14 cellular contexts compared by ENCODE assay signal in genomic region chr3:115713247-115713646, GRCh38.
DNase-seq lines count a peak whose midpoint lies in the region; ATAC-seq, FAIRE-seq and TF ChIP-seq lines count a peak whose summit lies in the region.
"Had no signal": no experiment of that assay in that cellular context is flagged by ENCODE, and none has a peak within 500 bp of the region (broad histone marks: within the 10 kb centered on the region; RNA-seq: fewer than 3 reads in every experiment).

No MANE protein-coding gene starts in this region.

- no peak overlapping the region for H3K4me3 Mint-ChIP-seq in astrocyte (ENCODE audit: unreplicated experiment)
- H3K4me3 Mint-ChIP-seq in type B pancreatic cell = no peak overlapping the region
- H3K4me3 Mint-ChIP-seq: H9 had no signal

- H3K9me3 ChIP-seq in HEK293 (ENCODE audit: control insufficient read depth, insufficient read depth, low read depth, low read length) = no peaks in the 10 kb centered on the region
- H3K9me3 ChIP-seq in astrocyte (ENCODE audit: insufficient read depth, low read depth, low read length) = no peaks in the 10 kb centered on the region
- no peaks in the 10 kb centered on the region for H3K9me3 ChIP-seq in pancreas
- H3K9me3 ChIP-seq in vagina = no peaks in the 10 kb centered on the region
- H3K9me3 ChIP-seq: heart right ventricle had no signal

- WGBS in pancreas, 2 donors = 17 to 24% methylated on average over 5 of the region's 5 CpGs

- H3K4me3 ChIP-seq in HEK293 (ENCODE audit: low read depth, low read length) = no peak overlapping the region
- H3K4me3 ChIP-seq in astrocyte (ENCODE audit: insufficient read depth, low read depth, low read length) = no peak overlapping the region
- H3K4me3 ChIP-seq in pancreas = no peak overlapping the region
- H3K4me3 ChIP-seq in vagina = no peak overlapping the region
- H3K4me3 ChIP-seq: heart right ventricle had no signal

- TF ChIP-seq CTCF in HEK293 (tag by site-specific recombination; IDR thresholded peaks at IDR 0.05) (no peak), astrocyte (IDR thresholded peaks at IDR 0.05; ENCODE audit: insufficient read depth, low read depth, low read length) (no peak), pancreas (IDR thresholded peaks at IDR 0.05) (no peak), vagina (IDR thresholded peaks at IDR 0.05) (no peak), type B pancreatic cell (conservative IDR thresholded peaks at IDR 0.05) (no peak)

- H3K27ac Mint-ChIP-seq in astrocyte (ENCODE audit: unreplicated experiment) (no peak overlapping the region), type B pancreatic cell (no peak overlapping the region)
- H3K27ac Mint-ChIP-seq: H9 had no signal

- POLR2A ChIA-PET in HEK293 (lab: Yijun Ruan, JAX) = no interaction called here

- no peak for TF ChIP-seq POLR2A in vagina (IDR thresholded peaks at IDR 0.05)

- H3K27me3 Mint-ChIP-seq in astrocyte (ENCODE audit: low read depth, unreplicated experiment) = no peaks in the 10 kb centered on the region
- no peaks in the 10 kb centered on the region for H3K27me3 Mint-ChIP-seq in type B pancreatic cell

- no peak overlapping the region for H2AFZ ChIP-seq in astrocyte (ENCODE audit: low read depth, low read length)

- intact Hi-C loops in pancreas (cut with DNase I) (no loop called here), vagina (cut with DNase I) (no loop called here)

- H3K36me3 Mint-ChIP-seq in astrocyte (ENCODE audit: low read depth, unreplicated experiment) = no peaks in the 10 kb centered on the region
- H3K36me3 Mint-ChIP-seq in type B pancreatic cell = no peaks in the 10 kb centered on the region

- H3K9me3 Mint-ChIP-seq in astrocyte (ENCODE audit: unreplicated experiment) (no peaks in the 10 kb centered on the region), type B pancreatic cell (no peaks in the 10 kb centered on the region)
- H3K9me3 Mint-ChIP-seq: H9 had no signal

- FAIRE-seq in astrocyte (lab: Jason Lieb, UNC) (no peak), pancreas (lab: Jason Lieb, UNC) (no peak)

- H3K27ac ChIP-seq in HEK293 (ENCODE audit: extremely low read depth, low read depth, low read length) (no peak overlapping the region), astrocyte (ENCODE audit: low read depth, low read length) (no peak overlapping the region), pancreas (no peak overlapping the region), vagina (no peak overlapping the region)

- no peak overlapping the region for H3K4me2 ChIP-seq in astrocyte (ENCODE audit: low read length)

- H3K4me1 Mint-ChIP-seq in astrocyte (ENCODE audit: low read depth, unreplicated experiment) (peaks cover 16% of the 10 kb centered on the region), type B pancreatic cell (ENCODE audit: unreplicated experiment) (peaks cover 21% of the 10 kb centered on the region)

- H3K27me3 ChIP-seq in astrocyte (ENCODE audit: insufficient read depth, low read length) (no peaks in the 10 kb centered on the region), pancreas (no peaks in the 10 kb centered on the region), vagina (no peaks in the 10 kb centered on the region)

- H3K36me3 ChIP-seq in HEK293 (ENCODE audit: control insufficient read depth in 2 of 2, insufficient read depth in 1 of 2, low read length in 2 of 2) = no peaks in the 10 kb centered on the region
- H3K36me3 ChIP-seq in astrocyte (ENCODE audit: insufficient read depth, low read length) = no peaks in the 10 kb centered on the region
- H3K36me3 ChIP-seq in pancreas = no peaks in the 10 kb centered on the region
- H3K36me3 ChIP-seq in vagina = no peaks in the 10 kb centered on the region
- H3K36me3 ChIP-seq: heart right ventricle had no signal

- H3K4me1 ChIP-seq in HEK293 (ENCODE audit: control insufficient read depth, insufficient read depth, low read length) (no peaks in the 10 kb centered on the region), astrocyte (ENCODE audit: insufficient read depth, low read length) (peaks cover 8% of the 10 kb centered on the region), pancreas (no peaks in the 10 kb centered on the region), vagina (no peaks in the 10 kb centered on the region)
- H3K4me1 ChIP-seq: heart right ventricle had no signal

- no peaks in the 10 kb centered on the region for H3K79me2 ChIP-seq in astrocyte (ENCODE audit: insufficient read depth, low read length)

- H4K20me1 ChIP-seq in astrocyte (ENCODE audit: insufficient read depth, low read length) = no peaks in the 10 kb centered on the region

- peak; percentile 83 to 98 (median 96) for ATAC-seq in pancreas
- no peak for ATAC-seq in HG02759 (IDR thresholded peaks at IDR 0.05; ENCODE audit: unreplicated experiment)
- ATAC-seq: heart right ventricle had no signal

- DNase-seq in NCI-H2171 treated with DMSO at 0.1 percent for 48 hours (lab: John Stamatoyannopoulos, UW) (peak; percentile 99), astrocyte (ENCODE audit: low read depth) (peak; percentile 74), pancreas (peak; percentile 69 to 84 (median 72)), vagina (ENCODE audit: extremely low spot score in 2 of 2) (no peak), putamen (ENCODE audit: low spot score) (no peak), type B pancreatic cell (ENCODE audit: extremely low spot score, unreplicated experiment) (no peak)
- DNase-seq: activated CD4-positive, CD25-positive, alpha-beta regulatory T cell treated with anti-CD3 and anti-CD28 coated beads, Interleukin-2, amount 50 U/mL, for 72 hours; activated effector memory CD4-positive, alpha-beta T cell treated with Interleukin-2 at 50 U/mL for 16 hours; cortex of kidney; H9; SIG-M5 had no signal

- CTCF ChIA-PET in HEK293 (lab: Yijun Ruan, JAX) = no interaction called here

- no peak overlapping the region for H3K9ac ChIP-seq in astrocyte (ENCODE audit: low read length)

TF ChIP-seq in HEK293, 187 proteins besides CTCF, POLR2A, EP300 and RAD21:
- TF ChIP-seq GLIS2 (tag by site-specific recombination; IDR thresholded peaks at IDR 0.05) = no peak
- TF ChIP-seq ZNF596 (tag by site-specific recombination; IDR thresholded peaks at IDR 0.05) = no peak
- peak; percentile 60; the same call in 1 of the 2 replicates for TF ChIP-seq ZBTB44 (tag by site-specific recombination; IDR thresholded peaks at IDR 0.05)

Comparison
In these comparisons a context has a peak if more than half of its experiments do, and no peak if none do; other contexts are left out.
1. DNase-seq: peak in NCI-H2171 treated with DMSO at 0.1 percent for 48 hours (single experiment), astrocyte (single experiment) and pancreas (6 of 6); none in vagina (0 of 2), putamen (single experiment) and type B pancreatic cell (single experiment).